Comparison of ENCODE assay signal across 30 cellular contexts in genomic region chr11:120494595-120494994, GRCh38. TPM values are rescaled to one million over a fixed set of nuclear protein-coding genes. Genes with fewer than 3 reads are reported as not detected.
DNase-seq lines count a peak whose midpoint lies in the region; ATAC-seq, FAIRE-seq and TF ChIP-seq lines count a peak whose summit lies in the region.
"Had no signal": no experiment of that assay in that cellular context is flagged by ENCODE, and none has a peak within 500 bp of the region (broad histone marks: within the 10 kb centered on the region; RNA-seq: fewer than 3 reads in every experiment).

No MANE protein-coding gene starts in this region.

- H3K9me2 ChIP-seq in GM23338 (ENCODE audit: insufficient read depth) = no peaks in the 10 kb centered on the region

- peaks cover 6% of the 10 kb centered on the region for H3K27me3 Mint-ChIP-seq in GM23338 (ENCODE audit: insufficient read depth, low read depth, poor library complexity)
- H3K27me3 Mint-ChIP-seq in H9 (ENCODE audit: low read depth) = no peaks in the 10 kb centered on the region

- no peaks in the 10 kb centered on the region for H3K23me2 ChIP-seq in H9 (ENCODE audit: insufficient read length, low read depth, low read length, poor library complexity, severe bottlenecking)

- no peak overlapping the region for H4K8ac ChIP-seq in H9 (replicated peaks; ENCODE audit: insufficient read length, low read depth, low read length)

- H3K14ac ChIP-seq in H9 (ENCODE audit: insufficient read depth, low read length) = no peak overlapping the region

- no peak overlapping the region for H2AK5ac ChIP-seq in H9 (ENCODE audit: insufficient read length, low read length)

- H3K4me3 Mint-ChIP-seq in GM23338 (no peak overlapping the region), H9 (no peak overlapping the region)
- H3K4me3 Mint-ChIP-seq: CD8-positive, alpha-beta memory T cell; T-cell had no signal

- H4K5ac ChIP-seq in H9 (ENCODE audit: insufficient read length, low read depth, low read length) = no peak overlapping the region

- no CpG with 5 or more reads among the region's 2 CpGs for WGBS in H9 (ENCODE audit: extremely low coverage, insufficient read length, low lambda C conversion rate)

- no peak overlapping the region for H3K4ac ChIP-seq in H9 (ENCODE audit: low read depth, low read length)

- H3K27ac ChIP-seq in GM23338 (ENCODE audit: low read depth) (no peak overlapping the region), H9 (ENCODE audit: insufficient read length, low read depth, low read length) (no peak overlapping the region)
- H3K27ac ChIP-seq: C4-2B, HL-60, PC-9, SJSA1 had no signal

- no peaks in the 10 kb centered on the region for H3K9me3 Mint-ChIP-seq in GM23338
- H3K9me3 Mint-ChIP-seq in H9 = no peaks in the 10 kb centered on the region
- H3K9me3 Mint-ChIP-seq: CD8-positive, alpha-beta memory T cell; T-cell had no signal

- DNase-seq in GM23338 (ENCODE audit: low spot score) = no peak
- no peak for DNase-seq in H9
- peak; percentile 55 for DNase-seq in OCI-M1 (lab: John Stamatoyannopoulos, UW)
- no peak for DNase-seq in bronchial epithelial cell (ENCODE audit: low read depth)
- no peak for DNase-seq in GM13977 (ENCODE audit: low spot score)
- no peak for DNase-seq in cerebellar nuclear complex (lab: John Stamatoyannopoulos, UW)
- DNase-seq: CD8-positive, alpha-beta memory T cell; DMS 273 treated with DMSO at 0.1 percent for 48 hours; DMS79 treated with DMSO at 0.1 percent for 48 hours; GF-D8; KBM-7; MG63; NCI-H1105 treated with DMSO at 0.1 percent for 48 hours; NCI-H2029 treated with DMSO at 0.1 percent for 48 hours; NCI-H2171; NCI-H226; NCI-H510A; NCI-H748 treated with DMSO at 0.1 percent for 48 hours; NK-92 treated with Interleukin-12 subunit alpha and Interleukin-12 subunit beta, amount 100 ng/mL, for 24 hours; PC-9; T-cell had no signal

- no peak overlapping the region for H3K23ac ChIP-seq in H9 (ENCODE audit: insufficient read length, low read depth, low read length)

- no peaks in the 10 kb centered on the region for H4K20me1 ChIP-seq in GM23338 (replicated peaks; ENCODE audit: insufficient read depth)
- no peaks in the 10 kb centered on the region for H4K20me1 ChIP-seq in H9 (ENCODE audit: control insufficient read depth, insufficient read depth, insufficient read length)

- H2AFZ ChIP-seq in GM23338 (no peak overlapping the region), H9 (ENCODE audit: low read length) (no peak overlapping the region)
- H2AFZ ChIP-seq: PC-9 had no signal

- in situ Hi-C loops in GM13977 (cut with MboI; ENCODE audit: low pct_unique_long_range_greater_than_20kb, low sequenced_read_pairs, unreplicated experiment) = no loop called here

- no peaks in the 10 kb centered on the region for H3K36me3 Mint-ChIP-seq in GM23338 (ENCODE audit: low read depth)
- no peaks in the 10 kb centered on the region for H3K36me3 Mint-ChIP-seq in H9 (ENCODE audit: insufficient read depth in 1 of 3, low read depth in 3 of 3)
- H3K36me3 Mint-ChIP-seq: CD8-positive, alpha-beta memory T cell; T-cell had no signal

- peak; percentile 40 for ATAC-seq in GM23338
- no peak for ATAC-seq in HG03342 (IDR thresholded peaks at IDR 0.05; ENCODE audit: unreplicated experiment)
- ATAC-seq: Right ventricle myocardium inferior, T-cell had no signal

- H3T11ph ChIP-seq in H9 (ENCODE audit: low read length) = no peak overlapping the region

- TF ChIP-seq CTCF in GM23338 (conservative IDR thresholded peaks at IDR 0.05; ENCODE audit: low read depth in 2 of 2) = no peak
- no peak for TF ChIP-seq CTCF in H9 (conservative IDR thresholded peaks at IDR 0.05)
- TF ChIP-seq CTCF in bronchial epithelial cell (IDR thresholded peaks at IDR 0.05; ENCODE audit: insufficient read depth, low read length, severe bottlenecking) = no peak
- TF ChIP-seq CTCF in GM13977 (IDR thresholded peaks at IDR 0.05; ENCODE audit: extremely low read depth, insufficient read depth, missing control alignments) = no peak

- H3K27me3 ChIP-seq in GM23338 (ENCODE audit: insufficient read depth) (no peaks in the 10 kb centered on the region), H9 (ENCODE audit: insufficient read depth, low read length) (no peaks in the 10 kb centered on the region), bronchial epithelial cell (ENCODE audit: control insufficient read depth, insufficient read depth, low read length) (no peaks in the 10 kb centered on the region)
- H3K27me3 ChIP-seq: MG63, SJSA1 had no signal

- no peak overlapping the region for H2BK20ac ChIP-seq in H9 (ENCODE audit: low read depth, low read length, poor library complexity, severe bottlenecking)

- no peaks in the 10 kb centered on the region for H3K36me3 ChIP-seq in GM23338 (ENCODE audit: insufficient read depth)
- H3K36me3 ChIP-seq in bronchial epithelial cell (ENCODE audit: control insufficient read depth, insufficient read depth, low read length) = no peaks in the 10 kb centered on the region
- H3K36me3 ChIP-seq: SJSA1 had no signal

- H3F3A ChIP-seq in GM23338 (replicated peaks; ENCODE audit: low read depth) = no peaks in the 10 kb centered on the region

- H3K79me2 ChIP-seq in GM23338 (replicated peaks; ENCODE audit: insufficient read depth) = no peaks in the 10 kb centered on the region
- no peaks in the 10 kb centered on the region for H3K79me2 ChIP-seq in H9 (ENCODE audit: insufficient read depth, low read length)

- H3K79me1 ChIP-seq in H9 (ENCODE audit: insufficient read depth, low read depth, low read length, poor library complexity, severe bottlenecking) = no peaks in the 10 kb centered on the region

- no peak overlapping the region for H2BK5ac ChIP-seq in H9 (ENCODE audit: insufficient read length, low read length)

- no peak overlapping the region for H3K18ac ChIP-seq in H9 (ENCODE audit: insufficient read length, low read depth, low read length)

- H3K4me3 ChIP-seq in GM23338 (no peak overlapping the region), bronchial epithelial cell (ENCODE audit: low read depth, low read length) (no peak overlapping the region)
- H3K4me3 ChIP-seq: MG63, PC-9, SJSA1 had no signal

- H3K4me1 Mint-ChIP-seq in GM23338 (peaks cover 28% of the 10 kb centered on the region), H9 (peaks cover 22 to 35% of the 10 kb centered on the region in 2 experiments)
- H3K4me1 Mint-ChIP-seq: CD8-positive, alpha-beta memory T cell; T-cell had no signal

- H2BK15ac ChIP-seq in H9 (ENCODE audit: low read depth, low read length) = no peak overlapping the region

- H3K27ac Mint-ChIP-seq in GM23338 (no peak overlapping the region), H9 (peak overlapping the region in 2 of 3 experiments; percentile 26; a peak in 1 of 7 replicates)
- H3K27ac Mint-ChIP-seq: CD8-positive, alpha-beta memory T cell; T-cell had no signal

- H3K56ac ChIP-seq in H9 (ENCODE audit: insufficient read length, low read depth, low read length) = no peak overlapping the region

- H2BK12ac ChIP-seq in H9 (ENCODE audit: insufficient read length, low read depth, low read length) = no peak overlapping the region

- H3K9me3 ChIP-seq in H9 (ENCODE audit: control insufficient read depth, low read depth, low read length) = no peaks in the 10 kb centered on the region
- H3K9me3 ChIP-seq: MG63, SJSA1 had no signal

- no peak overlapping the region for H2BK120ac ChIP-seq in H9 (ENCODE audit: low read depth, low read length, poor library complexity, severe bottlenecking)

- H4K91ac ChIP-seq in H9 (ENCODE audit: insufficient read length, low read depth, low read length) = no peak overlapping the region

- no peak overlapping the region for H3K4me2 ChIP-seq in GM23338
- H3K4me2 ChIP-seq in H9 (ENCODE audit: insufficient read depth, insufficient read length, low read length) = no peak overlapping the region
- H3K4me2 ChIP-seq: PC-9 had no signal

- H3K9ac ChIP-seq in H9 (ENCODE audit: extremely low read depth, insufficient read length, low read length) = no peak overlapping the region

- H3K4me1 ChIP-seq in GM23338 (ENCODE audit: insufficient read depth) (no peaks in the 10 kb centered on the region; the same call in 1 of the 2 replicates), H9 (ENCODE audit: insufficient read depth, low read length) (peaks cover 6% of the 10 kb centered on the region)
- H3K4me1 ChIP-seq: SJSA1 had no signal

- peak; percentile 32 for FAIRE-seq in bronchial epithelial cell (lab: Jason Lieb, UNC)
- FAIRE-seq: GM12891, GM19239 had no signal

TF ChIP-seq in GM23338, 12 proteins besides CTCF, POLR2A, EP300 and RAD21 (continues in another document):
- no peak for TF ChIP-seq ETS1 (IDR thresholded peaks at IDR 0.05)
- no peak for TF ChIP-seq ZNF331 (CRISPR knock-in tag; IDR thresholded peaks at IDR 0.05; ENCODE audit: low read depth)

RNA-seq across cellular contexts. Expression of gene GRIK4, which starts 17.0 kb away (rescaled TPM):
- total RNA-seq in GM23338 (2014; rRNA removed; shearing (Covaris generic)) = 1.4 and 2.2 TPM in 2 replicates
- 0.63 and 1.1 TPM in 2 replicates for polyA plus RNA-seq in GM23338 (2016; fragmentation: Nextera tagmentation; extraction: Ambion mirVana)
- 2.2 and 2.3 TPM in 2 replicates for total RNA-seq in H9 (2021)
- total RNA-seq in bronchial epithelial cell = not detected in 2 replicates
- total RNA-seq: A673, PC-9, Right ventricle myocardium inferior, RPMI7951, SJSA1 had no signal
- polyA plus RNA-seq: CD8-positive, alpha-beta memory T cell had no signal
